Comparison of ENCODE assay signal across 9 cellular contexts in the genomic region with DNA sequence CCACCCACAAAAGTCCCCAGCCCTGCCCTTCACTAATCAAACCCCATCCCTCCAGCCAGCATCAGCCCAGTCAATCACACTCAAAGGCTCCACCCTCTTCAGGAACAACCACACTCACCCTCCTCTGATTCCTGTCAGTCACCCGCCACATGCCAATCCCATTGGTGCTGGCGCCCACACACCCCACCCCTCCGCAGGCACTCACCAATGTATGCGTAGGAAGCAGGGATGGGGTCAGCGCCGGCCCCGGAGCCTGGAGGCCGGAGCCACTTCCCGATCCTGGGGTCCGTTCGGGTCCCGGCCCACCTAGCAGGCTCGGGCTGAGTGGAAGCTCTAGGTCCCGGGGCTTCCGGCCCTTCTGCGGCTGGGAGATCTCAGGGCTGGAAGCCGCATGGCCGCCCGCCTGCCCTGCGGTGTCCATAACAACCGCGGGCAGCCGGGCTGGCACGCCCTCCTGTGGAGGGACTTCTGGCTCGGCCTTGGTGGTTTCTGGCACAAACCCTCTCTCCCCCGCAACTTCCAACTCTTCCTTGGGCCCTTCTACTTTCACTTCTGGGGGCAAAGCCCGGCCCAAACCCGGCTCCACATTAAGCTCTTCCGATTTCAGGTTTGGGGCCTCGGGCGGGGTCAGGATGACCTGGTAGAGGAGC. TPM values are rescaled to one million over a fixed set of nuclear protein-coding genes. Genes with fewer than 3 reads are reported as not detected.
DNase-seq lines count a peak whose midpoint lies in the region; ATAC-seq, FAIRE-seq and TF ChIP-seq lines count a peak whose summit lies in the region.
"Had no signal": no experiment of that assay in that cellular context is flagged by ENCODE, and none has a peak within 500 bp of the region (broad histone marks: within the 10 kb centered on the region; RNA-seq: fewer than 3 reads in every experiment).

No MANE protein-coding gene starts in this region.

- H3K4me1 Mint-ChIP-seq in CD4-positive, alpha-beta T cell (ENCODE audit: low read depth) = peaks cover 17% of the 10 kb centered on the region
- peaks cover 0 to 2% (median 0%) of the 10 kb centered on the region in 3 donors for H3K4me1 Mint-ChIP-seq in CD8-positive, alpha-beta memory T cell

- peak overlapping the region; percentile 0 for H3K27ac ChIP-seq in CD4-positive, alpha-beta T cell (ENCODE audit: low read depth, low read length)
- no peak overlapping the region for H3K27ac ChIP-seq in kidney (ENCODE audit: low read depth in 2 of 2, low read length in 2 of 2)
- peak overlapping the region in 2 of 4 donors; percentile 60 to 70 for H3K27ac ChIP-seq in upper lobe of left lung
- no peak overlapping the region for H3K27ac ChIP-seq in CD8-positive, alpha-beta memory T cell (ENCODE audit: low read depth, low read length)

- WGBS in upper lobe of left lung, 2 donors = 52 to 70% methylated on average over 9 to 26 of the region's 31 CpGs

- CTCF ChIA-PET in CD4-positive, alpha-beta T cell (lab: Charles Lee) = no interaction called here
- CTCF ChIA-PET in CD8-positive, alpha-beta memory T cell (lab: Charles Lee) = no interaction called here

- TF ChIP-seq CTCF in CD4-positive, alpha-beta T cell (IDR thresholded peaks at IDR 0.05) = no peak
- TF ChIP-seq CTCF in kidney (IDR thresholded peaks at IDR 0.05; ENCODE audit: borderline replicate concordance, extremely low read depth, insufficient read depth) = no peak
- TF ChIP-seq CTCF in upper lobe of left lung (IDR thresholded peaks at IDR 0.05) = peak in 2 of 6 experiments; percentile 33 to 38

- no peak overlapping the region for H3K4me3 ChIP-seq in kidney (ENCODE audit: low read length in 2 of 2)
- peak overlapping the region in 3 of 4 donors; percentile 35 to 56 (median 52) for H3K4me3 ChIP-seq in upper lobe of left lung
- no peak overlapping the region for H3K4me3 ChIP-seq in CD8-positive, alpha-beta memory T cell (ENCODE audit: low read length)

- no peaks in the 10 kb centered on the region for H3K27me3 ChIP-seq in CD4-positive, alpha-beta T cell (ENCODE audit: control insufficient read depth, insufficient read depth, low read length)
- no peaks in the 10 kb centered on the region for H3K27me3 ChIP-seq in upper lobe of left lung
- no peaks in the 10 kb centered on the region for H3K27me3 ChIP-seq in CD8-positive, alpha-beta memory T cell (ENCODE audit: insufficient read depth, low read length, poor library complexity, severe bottlenecking)

- POLR2A ChIA-PET in CD4-positive, alpha-beta T cell (lab: Charles Lee) = interaction anchor here (0.9 kb wide), 1 partner anchor 81 kb away, joined by 3 read pairs; no protein-coding TSS in a partner anchor
- POLR2A ChIA-PET in CD8-positive, alpha-beta memory T cell (lab: Charles Lee) = no interaction called here

- peak overlapping the region; percentile 76 for H3K4me3 Mint-ChIP-seq in CD4-positive, alpha-beta T cell
- H3K4me3 Mint-ChIP-seq in CD8-positive, alpha-beta memory T cell = no peak overlapping the region

- H3K9me3 Mint-ChIP-seq in CD4-positive, alpha-beta T cell = no peaks in the 10 kb centered on the region
- H3K9me3 Mint-ChIP-seq in CD8-positive, alpha-beta memory T cell = no peaks in the 10 kb centered on the region

- H3K36me3 ChIP-seq in kidney (ENCODE audit: control insufficient read depth in 1 of 2, insufficient read depth in 2 of 2, low read length in 2 of 2) (peaks cover 9 to 32% of the 10 kb centered on the region in 2 donors), upper lobe of left lung (peaks cover 0 to 54% (median 10%) of the 10 kb centered on the region in 4 donors)
- H3K36me3 ChIP-seq in CD8-positive, alpha-beta memory T cell (ENCODE audit: insufficient read depth, low read length) = peaks cover 9% of the 10 kb centered on the region

- ATAC-seq in CD4-positive, alpha-beta T cell (ENCODE audit: poor library complexity) = peak; percentile 96
- ATAC-seq in HG02852 (IDR thresholded peaks at IDR 0.05; ENCODE audit: unreplicated experiment) (peak; percentile 46), upper lobe of left lung (ENCODE audit: low FRiP score in 2 of 2) (peak; percentile 89 to 91), GM21717 (IDR thresholded peaks at IDR 0.05; ENCODE audit: unreplicated experiment) (no peak)

- FAIRE-seq in kidney (lab: Jason Lieb, UNC) = no peak

- TF ChIP-seq EP300 in upper lobe of left lung (IDR thresholded peaks at IDR 0.05) = no peak

- H3K27ac Mint-ChIP-seq in CD4-positive, alpha-beta T cell = peak overlapping the region; percentile 86
- peak overlapping the region in 1 of 8 donors; percentile 47 for H3K27ac Mint-ChIP-seq in CD8-positive, alpha-beta memory T cell

- DNase-seq in CD4-positive, alpha-beta T cell = peak in 6 of 10 experiments; percentile 12 to 40 (median 30)
- peak; percentile 34 for DNase-seq in activated naive CD4-positive, alpha-beta T cell treated with Interleukin-2 at 50 U/mL for 16 hours
- peak; percentile 74 for DNase-seq in kidney
- DNase-seq in upper lobe of left lung = peak; percentile 77 to 87
- DNase-seq in CD8-positive, alpha-beta memory T cell = no peak
- DNase-seq in activated CD4-positive, CD25-positive, alpha-beta regulatory T cell (lab: John Stamatoyannopoulos, UW) = no peak
- DNase-seq: DND-41 had no signal

- H3K9ac ChIP-seq in kidney (ENCODE audit: low read length in 2 of 2) = no peak overlapping the region

- no peaks in the 10 kb centered on the region for H3K27me3 Mint-ChIP-seq in CD4-positive, alpha-beta T cell
- peaks cover 0 to 3% of the 10 kb centered on the region in 2 donors for H3K27me3 Mint-ChIP-seq in CD8-positive, alpha-beta memory T cell

- intact Hi-C loops in CD4-positive, alpha-beta T cell (cut with DNase I, micrococcal nuclease) = no loop called here
- intact Hi-C loops in kidney (cut with DNase I) = no loop called here

- TF ChIP-seq POLR2A in upper lobe of left lung (IDR thresholded peaks at IDR 0.05) = no peak

- H3K4me1 ChIP-seq in kidney (ENCODE audit: control insufficient read depth in 1 of 2, insufficient read depth in 1 of 2, low read depth in 1 of 2, low read length in 2 of 2) (no peaks in the 10 kb centered on the region), upper lobe of left lung (no peaks in the 10 kb centered on the region)
- peaks cover 13% of the 10 kb centered on the region for H3K4me1 ChIP-seq in CD8-positive, alpha-beta memory T cell (ENCODE audit: insufficient read depth, low read length)

- H3K9me3 ChIP-seq in CD4-positive, alpha-beta T cell (ENCODE audit: control insufficient read depth, low read length) = no peaks in the 10 kb centered on the region
- H3K9me3 ChIP-seq in kidney (ENCODE audit: control insufficient read depth in 1 of 2, low read length in 2 of 2) = no peaks in the 10 kb centered on the region
- peaks cover 0 to 16% (median 0%) of the 10 kb centered on the region in 4 donors for H3K9me3 ChIP-seq in upper lobe of left lung
- H3K9me3 ChIP-seq in CD8-positive, alpha-beta memory T cell (ENCODE audit: low read length) = no peaks in the 10 kb centered on the region

- peaks cover 64% of the 10 kb centered on the region for H3K36me3 Mint-ChIP-seq in CD4-positive, alpha-beta T cell (ENCODE audit: low read depth)
- peaks cover 2 to 58% (median 10%) of the 10 kb centered on the region in 3 donors for H3K36me3 Mint-ChIP-seq in CD8-positive, alpha-beta memory T cell

RNA-seq across cellular contexts. Expression of a gene that starts 7.9 kb away (rescaled TPM):
- total RNA-seq in CD4-positive, alpha-beta T cell = 10 to 100 TPM; 18.3 to 18.6 TPM
- 8.3 TPM for total RNA-seq in kidney
- 2.1 TPM for polyA plus RNA-seq in kidney (ENCODE audit: insufficient read depth, low read depth, low replicate concordance)
- 10 to 100 TPM in 5 of 6 donors, 1 to 10 TPM in 1; 9.1 to 40.6 (median 14.1) TPM for total RNA-seq in upper lobe of left lung
- total RNA-seq in CD8-positive, alpha-beta memory T cell = 1 to 10 TPM; 1.8 to 2.3 TPM
- 1.4 TPM for polyA plus RNA-seq in CD8-positive, alpha-beta memory T cell

RNA-seq across cellular contexts. Expression of a gene that starts 12.7 kb away (rescaled TPM):
- 10 to 100 TPM; 38.9 to 40.5 TPM for total RNA-seq in CD4-positive, alpha-beta T cell
- total RNA-seq in kidney = 26.9 TPM
- polyA plus RNA-seq in kidney (ENCODE audit: insufficient read depth, low read depth, low replicate concordance) = 10.5 TPM
- total RNA-seq in upper lobe of left lung = 10 to 100 TPM; 11.5 to 30.4 (median 21.5) TPM
- 10 to 100 TPM; 60.8 to 62.3 TPM for total RNA-seq in CD8-positive, alpha-beta memory T cell
- polyA plus RNA-seq in CD8-positive, alpha-beta memory T cell = 21.9 TPM

RNA-seq across cellular contexts. Expression of a gene that starts 18.0 kb away (rescaled TPM):
- under 1 TPM; 0.27 to 0.87 TPM for total RNA-seq in CD4-positive, alpha-beta T cell
- total RNA-seq in kidney = 0.85 TPM
- 0.88 TPM for polyA plus RNA-seq in kidney (ENCODE audit: insufficient read depth, low read depth, low replicate concordance)
- total RNA-seq in upper lobe of left lung = 10 to 100 TPM in 1 of 6 donors, 1 to 10 TPM in 1, under 1 TPM in 4; 0.20 to 11.5 (median 0.56) TPM
- total RNA-seq in CD8-positive, alpha-beta memory T cell = under 1 TPM; 0.35 to 0.60 TPM
- polyA plus RNA-seq in CD8-positive, alpha-beta memory T cell = 0.94 TPM

RNA-seq across cellular contexts. Expression of a gene that starts 21.3 kb away (rescaled TPM):
- 100 to 1,000 TPM; 188 to 197 TPM for total RNA-seq in CD4-positive, alpha-beta T cell
- total RNA-seq in kidney = 88.0 TPM
- 210 TPM for polyA plus RNA-seq in kidney (ENCODE audit: insufficient read depth, low read depth, low replicate concordance)
- total RNA-seq in upper lobe of left lung = 10 to 100 TPM; 23.0 to 90.6 (median 75.2) TPM
- total RNA-seq in CD8-positive, alpha-beta memory T cell = 100 to 1,000 TPM; 159 to 168 TPM
- polyA plus RNA-seq in CD8-positive, alpha-beta memory T cell = 286 TPM

RNA-seq across cellular contexts. Expression of a gene that starts 55.4 kb away (rescaled TPM):
- total RNA-seq in CD4-positive, alpha-beta T cell = 10 to 100 TPM; 35.6 to 38.5 TPM
- total RNA-seq in kidney = 551 TPM
- polyA plus RNA-seq in kidney (ENCODE audit: insufficient read depth, low read depth, low replicate concordance) = 382 TPM
- 100 to 1,000 TPM in 4 of 6 donors, 10 to 100 TPM in 2; 54.5 to 420 (median 163) TPM for total RNA-seq in upper lobe of left lung
- 1 to 10 TPM; 6.9 to 7.8 TPM for total RNA-seq in CD8-positive, alpha-beta memory T cell
- 170 TPM for polyA plus RNA-seq in CD8-positive, alpha-beta memory T cell

Comparison
In these comparisons a context has a peak if more than half of its experiments do, and no peak if none do; other contexts are left out.
1. DNase-seq: peak in CD4-positive, alpha-beta T cell (6 of 10), activated naive CD4-positive, alpha-beta T cell treated with Interleukin-2 at 50 U/mL for 16 hours (single experiment), kidney (single experiment) and upper lobe of left lung (2 of 2); none in CD8-positive, alpha-beta memory T cell (0 of 5) and activated CD4-positive, CD25-positive, alpha-beta regulatory T cell (0 of 4).
2. H3K4me3 ChIP-seq: peak in upper lobe of left lung (3 of 4); none in kidney (0 of 2) and CD8-positive, alpha-beta memory T cell (single experiment).